2 cellular contexts compared by ENCODE assay signal in genomic region chrX:137565318-137565904, GRCh38.
TF ChIP-seq lines count a peak whose summit lies in the region.

No MANE protein-coding gene starts in this region.

TF ChIP-seq in SK-N-SH, 30 proteins besides CTCF, POLR2A, EP300 and RAD21 (continued from another document):
- no peak for TF ChIP-seq USF2 (IDR thresholded peaks at IDR 0.05; ENCODE audit: borderline replicate concordance, low read depth, low read length)
- TF ChIP-seq ELF1 (IDR thresholded peaks at IDR 0.05): no peak
- TF ChIP-seq ZBTB33 (IDR thresholded peaks at IDR 0.05; ENCODE audit: borderline replicate concordance, low read depth): no peak
- no peak for TF ChIP-seq MXI1 (IDR thresholded peaks at IDR 0.05; ENCODE audit: low read depth, low read length)
- TF ChIP-seq POLR2AphosphoS5 (IDR thresholded peaks at IDR 0.05; ENCODE audit: low read depth, low read length): no peak
- TF ChIP-seq SMC3 (IDR thresholded peaks at IDR 0.05; ENCODE audit: low read depth, low read length): no peak

TF ChIP-seq in SK-N-SH treated with all-trans-retinoic acid at 6 μM for 48 hours, 23 proteins besides CTCF, POLR2A, EP300 and RAD21 (continued from another document):
- TF ChIP-seq CREB5 (CRISPR knock-in tag; IDR thresholded peaks at IDR 0.05; ENCODE audit: low read depth) (no peak), ZFP3 (CRISPR knock-in tag; IDR thresholded peaks at IDR 0.05) (no peak), TCF4 (CRISPR knock-in tag; IDR thresholded peaks at IDR 0.05; ENCODE audit: borderline replicate concordance) (no peak), CSDC2 (CRISPR knock-in tag; IDR thresholded peaks at IDR 0.05) (no peak), SNAI2 (CRISPR knock-in tag; IDR thresholded peaks at IDR 0.05) (no peak), RARB (CRISPR knock-in tag; IDR thresholded peaks at IDR 0.05) (no peak), ZNF8 (CRISPR knock-in tag; IDR thresholded peaks at IDR 0.05) (no peak), BACH2 (CRISPR knock-in tag; IDR thresholded peaks at IDR 0.05; ENCODE audit: borderline replicate concordance) (no peak)
- TF ChIP-seq, protein P1, sequence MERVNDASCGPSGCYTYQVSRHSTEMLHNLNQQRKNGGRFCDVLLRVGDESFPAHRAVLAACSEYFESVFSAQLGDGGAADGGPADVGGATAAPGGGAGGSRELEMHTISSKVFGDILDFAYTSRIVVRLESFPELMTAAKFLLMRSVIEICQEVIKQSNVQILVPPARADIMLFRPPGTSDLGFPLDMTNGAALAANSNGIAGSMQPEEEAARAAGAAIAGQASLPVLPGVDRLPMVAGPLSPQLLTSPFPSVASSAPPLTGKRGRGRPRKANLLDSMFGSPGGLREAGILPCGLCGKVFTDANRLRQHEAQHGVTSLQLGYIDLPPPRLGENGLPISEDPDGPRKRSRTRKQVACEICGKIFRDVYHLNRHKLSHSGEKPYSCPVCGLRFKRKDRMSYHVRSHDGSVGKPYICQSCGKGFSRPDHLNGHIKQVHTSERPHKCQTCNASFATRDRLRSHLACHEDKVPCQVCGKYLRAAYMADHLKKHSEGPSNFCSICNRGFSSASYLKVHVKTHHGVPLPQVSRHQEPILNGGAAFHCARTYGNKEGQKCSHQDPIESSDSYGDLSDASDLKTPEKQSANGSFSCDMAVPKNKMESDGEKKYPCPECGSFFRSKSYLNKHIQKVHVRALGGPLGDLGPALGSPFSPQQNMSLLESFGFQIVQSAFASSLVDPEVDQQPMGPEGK (CRISPR knock-in tag; IDR thresholded peaks at IDR 0.05; ENCODE audit: borderline replicate concordance): no peak
